2 cellular contexts compared by ENCODE assay signal in the genomic region with DNA sequence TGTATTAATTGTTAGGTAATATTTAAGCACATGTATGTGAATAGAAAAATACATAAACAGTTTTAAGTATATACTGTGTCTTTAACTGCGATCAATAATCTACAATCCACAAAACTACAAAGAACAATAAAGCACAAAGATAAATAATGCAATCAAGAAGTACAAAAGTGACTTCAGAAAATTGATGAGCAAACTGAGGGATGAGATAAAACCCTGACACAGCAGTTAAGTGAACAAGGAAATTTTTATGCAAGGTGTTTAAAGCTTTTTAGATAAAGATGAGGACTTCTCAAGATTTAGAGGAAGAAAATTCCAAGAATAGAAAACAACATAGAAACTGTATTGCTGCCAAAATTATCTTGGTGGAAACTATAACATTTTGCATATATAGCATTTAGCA.
TF ChIP-seq lines count a peak whose summit lies in the region.

No MANE protein-coding gene starts in this region.

TF ChIP-seq in HepG2, 621 proteins besides CTCF, POLR2A, EP300 and RAD21:
- TF ChIP-seq PHB2 (IDR thresholded peaks at IDR 0.05; ENCODE audit: partially characterized antibody) (no peak), TCF7 (IDR thresholded peaks at IDR 0.05; ENCODE audit: low read depth) (0 out of 2 replicates have a peak, but pooled peaks have one; percentile 17), SIX1 (CRISPR knock-in tag; IDR thresholded peaks at IDR 0.05; ENCODE audit: borderline replicate concordance) (no peak), SNRNP70 (IDR thresholded peaks at IDR 0.05; ENCODE audit: low read depth, low read length) (no peak), SOX5 (CRISPR knock-in tag; IDR thresholded peaks at IDR 0.05; ENCODE audit: borderline replicate concordance) (0 out of 2 replicates have a peak, but pooled peaks have one; percentile 15), ZNF574 (CRISPR knock-in tag; IDR thresholded peaks at IDR 0.05) (no peak), NFATC3 (CRISPR knock-in tag; IDR thresholded peaks at IDR 0.05) (no peak), PPARG (CRISPR knock-in tag; conservative IDR thresholded peaks at IDR 0.05) (no peak), MAFF (IDR thresholded peaks at IDR 0.05; ENCODE audit: low read depth, low read length) (peak; percentile 91), IKZF5 (CRISPR knock-in tag; IDR thresholded peaks at IDR 0.05) (no peak), SOX13 (IDR thresholded peaks at IDR 0.05) (no peak), SOX13 (CRISPR knock-in tag; conservative IDR thresholded peaks at IDR 0.05 in 1 of 2, IDR thresholded peaks at IDR 0.05 in 1 of 2) (peak in 1 of 2 experiments; percentile 37; a peak in 1 of 4 replicates), SMARCC2 (IDR thresholded peaks at IDR 0.05) (no peak), MTA1 (CRISPR knock-in tag; IDR thresholded peaks at IDR 0.05; ENCODE audit: borderline replicate concordance) (no peak), MAFK (conservative IDR thresholded peaks at IDR 0.05 in 1 of 2, IDR thresholded peaks at IDR 0.05 in 1 of 2; ENCODE audit: low read length in 2 of 2) (peak; percentile 83 to 94), DBP (CRISPR knock-in tag; IDR thresholded peaks at IDR 0.05; ENCODE audit: not compliant biosample characterization) (no peak)

TF ChIP-seq in K562, 482 proteins besides CTCF, POLR2A, EP300 and RAD21:
- no peak for TF ChIP-seq TRIM28 (IDR thresholded peaks at IDR 0.05)
- no peak for TF ChIP-seq MECOM (CRISPR knock-in tag; IDR thresholded peaks at IDR 0.05)
- TF ChIP-seq PRMT5 (CRISPR knock-in tag; IDR thresholded peaks at IDR 0.05) = no peak
- no peak for TF ChIP-seq CBX2 (IDR thresholded peaks at IDR 0.05; ENCODE audit: insufficient read depth, low read length, poor library complexity, severe bottlenecking)
- no peak for TF ChIP-seq POLR3G (IDR thresholded peaks at IDR 0.05; ENCODE audit: extremely low read depth, insufficient read length, insufficient replicate concordance)
- TF ChIP-seq TSHZ1 (CRISPR knock-in tag; IDR thresholded peaks at IDR 0.05) = no peak
- TF ChIP-seq MAFG (tag; conservative IDR thresholded peaks at IDR 0.05) = peak; percentile 52
- TF ChIP-seq GTF2B (IDR thresholded peaks at IDR 0.05; ENCODE audit: extremely low read depth, insufficient read length) = no peak
- no peak for TF ChIP-seq DLX4 (CRISPR knock-in tag; IDR thresholded peaks at IDR 0.05)
- peak; percentile 53; the same call in 1 of the 2 replicates for TF ChIP-seq ZNF316 (IDR thresholded peaks at IDR 0.05)
- no peak for TF ChIP-seq DNMT1 (IDR thresholded peaks at IDR 0.05)
- 0 out of 2 replicates have a peak, but pooled peaks have one; percentile 15 for TF ChIP-seq C11orf30 (IDR thresholded peaks at IDR 0.05; ENCODE audit: low read depth)
